In genomic region chr14:76904740-76905569, GRCh38 we compare ENCODE assay signal across 1 cellular context.
TF ChIP-seq lines count a peak whose summit lies in the region.

No MANE protein-coding gene starts in this region.

TF ChIP-seq in HEK293, 187 proteins besides CTCF, POLR2A, EP300 and RAD21 (continued from another document and continues in another):
- TF ChIP-seq PRDM6 (tag by site-specific recombination; IDR thresholded peaks at IDR 0.05) (0 out of 2 replicates have a peak, but pooled peaks have one; percentile 45), KLF16 (tag by site-specific recombination; IDR thresholded peaks at IDR 0.05) (no peak), ZNF350 (tag by site-specific recombination; IDR thresholded peaks at IDR 0.05) (no peak), BCL11A (tag by site-specific recombination; IDR thresholded peaks at IDR 0.05; ENCODE audit: low read depth) (no peak), ZNF555 (tag by site-specific recombination; conservative IDR thresholded peaks at IDR 0.05) (no peak), GLIS2 (tag by site-specific recombination; IDR thresholded peaks at IDR 0.05) (peak; percentile 41; the same call in 1 of the 2 replicates), SCRT1 (tag by site-specific recombination; IDR thresholded peaks at IDR 0.05; ENCODE audit: borderline replicate concordance) (no peak), GLI2 (tag by site-specific recombination; IDR thresholded peaks at IDR 0.05; ENCODE audit: borderline replicate concordance, low read depth) (no peak), ZNF747 (tag by site-specific recombination; IDR thresholded peaks at IDR 0.05) (no peak), ZNF639 (tag by site-specific recombination; IDR thresholded peaks at IDR 0.05) (0 out of 2 replicates have a peak, but pooled peaks have one; percentile 42), AEBP2 (tag by site-specific recombination; IDR thresholded peaks at IDR 0.05; ENCODE audit: borderline replicate concordance) (no peak), SALL2 (tag by site-specific recombination; IDR thresholded peaks at IDR 0.05; ENCODE audit: borderline replicate concordance) (no peak), FEZF1 (tag by site-specific recombination; IDR thresholded peaks at IDR 0.05) (peak; percentile 94), ZNF202 (tag by site-specific recombination; IDR thresholded peaks at IDR 0.05; ENCODE audit: borderline replicate concordance) (no peak), ZBTB44 (tag by site-specific recombination; IDR thresholded peaks at IDR 0.05) (0 out of 2 replicates have a peak, but pooled peaks have one; percentile 37), ZNF529 (tag by site-specific recombination; IDR thresholded peaks at IDR 0.05; ENCODE audit: insufficient replicate concordance) (no peak), ZNF623 (tag by site-specific recombination; IDR thresholded peaks at IDR 0.05) (peak; percentile 90), ZNF266 (tag by site-specific recombination; IDR thresholded peaks at IDR 0.05; ENCODE audit: low read depth) (no peak), ZNF433 (tag by site-specific recombination; IDR thresholded peaks at IDR 0.05; ENCODE audit: low read depth) (no peak), INSM2 (tag by site-specific recombination; IDR thresholded peaks at IDR 0.05) (peak; percentile 67), ZNF133 (tag by site-specific recombination; IDR thresholded peaks at IDR 0.05) (no peak), ZNF548 (tag by site-specific recombination; IDR thresholded peaks at IDR 0.05) (no peak), ZNF530 (tag by site-specific recombination; IDR thresholded peaks at IDR 0.05; ENCODE audit: low read depth) (no peak), YY1 (tag by site-specific recombination; IDR thresholded peaks at IDR 0.05) (no peak), MEIS1 (CRISPR knock-in tag; IDR thresholded peaks at IDR 0.05; ENCODE audit: borderline replicate concordance) (no peak), ZNF292 (tag by site-specific recombination; IDR thresholded peaks at IDR 0.05; ENCODE audit: borderline replicate concordance, low read depth) (no peak), HOXC10 (CRISPR knock-in tag; IDR thresholded peaks at IDR 0.05) (no peak), ZNF654 (tag by site-specific recombination; IDR thresholded peaks at IDR 0.05; ENCODE audit: low read depth) (no peak), OVOL3 (tag by site-specific recombination; IDR thresholded peaks at IDR 0.05) (no peak), ZBTB8A (tag by site-specific recombination; IDR thresholded peaks at IDR 0.05) (peak; percentile 55; the same call in 1 of the 2 replicates), ZBTB21 (tag by site-specific recombination; IDR thresholded peaks at IDR 0.05) (peak; percentile 45; the same call in 1 of the 2 replicates), ZNF549 (tag by site-specific recombination; IDR thresholded peaks at IDR 0.05) (no peak), PRDM10 (tag by site-specific recombination; IDR thresholded peaks at IDR 0.05) (0 out of 2 replicates have a peak, but pooled peaks have one; percentile 8), ZNF37A (tag by site-specific recombination; IDR thresholded peaks at IDR 0.05) (no peak)
- TF ChIP-seq, protein P1, sequence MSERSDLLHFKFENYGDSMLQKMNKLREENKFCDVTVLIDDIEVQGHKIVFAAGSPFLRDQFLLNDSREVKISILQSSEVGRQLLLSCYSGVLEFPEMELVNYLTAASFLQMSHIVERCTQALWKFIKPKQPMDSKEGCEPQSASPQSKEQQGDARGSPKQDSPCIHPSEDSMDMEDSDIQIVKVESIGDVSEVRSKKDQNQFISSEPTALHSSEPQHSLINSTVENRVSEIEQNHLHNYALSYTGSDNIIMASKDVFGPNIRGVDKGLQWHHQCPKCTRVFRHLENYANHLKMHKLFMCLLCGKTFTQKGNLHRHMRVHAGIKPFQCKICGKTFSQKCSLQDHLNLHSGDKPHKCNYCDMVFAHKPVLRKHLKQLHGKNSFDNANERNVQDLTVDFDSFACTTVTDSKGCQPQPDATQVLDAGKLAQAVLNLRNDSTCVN (tag by site-specific recombination; optimal IDR thresholded peaks at IDR 0.05), result no peak
- TF ChIP-seq, protein P2, sequence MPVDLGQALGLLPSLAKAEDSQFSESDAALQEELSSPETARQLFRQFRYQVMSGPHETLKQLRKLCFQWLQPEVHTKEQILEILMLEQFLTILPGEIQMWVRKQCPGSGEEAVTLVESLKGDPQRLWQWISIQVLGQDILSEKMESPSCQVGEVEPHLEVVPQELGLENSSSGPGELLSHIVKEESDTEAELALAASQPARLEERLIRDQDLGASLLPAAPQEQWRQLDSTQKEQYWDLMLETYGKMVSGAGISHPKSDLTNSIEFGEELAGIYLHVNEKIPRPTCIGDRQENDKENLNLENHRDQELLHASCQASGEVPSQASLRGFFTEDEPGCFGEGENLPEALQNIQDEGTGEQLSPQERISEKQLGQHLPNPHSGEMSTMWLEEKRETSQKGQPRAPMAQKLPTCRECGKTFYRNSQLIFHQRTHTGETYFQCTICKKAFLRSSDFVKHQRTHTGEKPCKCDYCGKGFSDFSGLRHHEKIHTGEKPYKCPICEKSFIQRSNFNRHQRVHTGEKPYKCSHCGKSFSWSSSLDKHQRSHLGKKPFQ (tag by site-specific recombination; IDR thresholded peaks at IDR 0.05), result peak; percentile 43; the same call in 1 of the 2 replicates
- TF ChIP-seq, protein P3, sequence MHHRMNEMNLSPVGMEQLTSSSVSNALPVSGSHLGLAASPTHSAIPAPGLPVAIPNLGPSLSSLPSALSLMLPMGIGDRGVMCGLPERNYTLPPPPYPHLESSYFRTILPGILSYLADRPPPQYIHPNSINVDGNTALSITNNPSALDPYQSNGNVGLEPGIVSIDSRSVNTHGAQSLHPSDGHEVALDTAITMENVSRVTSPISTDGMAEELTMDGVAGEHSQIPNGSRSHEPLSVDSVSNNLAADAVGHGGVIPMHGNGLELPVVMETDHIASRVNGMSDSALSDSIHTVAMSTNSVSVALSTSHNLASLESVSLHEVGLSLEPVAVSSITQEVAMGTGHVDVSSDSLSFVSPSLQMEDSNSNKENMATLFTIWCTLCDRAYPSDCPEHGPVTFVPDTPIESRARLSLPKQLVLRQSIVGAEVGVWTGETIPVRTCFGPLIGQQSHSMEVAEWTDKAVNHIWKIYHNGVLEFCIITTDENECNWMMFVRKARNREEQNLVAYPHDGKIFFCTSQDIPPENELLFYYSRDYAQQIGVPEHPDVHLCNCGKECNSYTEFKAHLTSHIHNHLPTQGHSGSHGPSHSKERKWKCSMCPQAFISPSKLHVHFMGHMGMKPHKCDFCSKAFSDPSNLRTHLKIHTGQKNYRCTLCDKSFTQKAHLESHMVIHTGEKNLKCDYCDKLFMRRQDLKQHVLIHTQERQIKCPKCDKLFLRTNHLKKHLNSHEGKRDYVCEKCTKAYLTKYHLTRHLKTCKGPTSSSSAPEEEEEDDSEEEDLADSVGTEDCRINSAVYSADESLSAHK (tag by site-specific recombination; IDR thresholded peaks at IDR 0.05), result no peak
- TF ChIP-seq, protein P4, sequence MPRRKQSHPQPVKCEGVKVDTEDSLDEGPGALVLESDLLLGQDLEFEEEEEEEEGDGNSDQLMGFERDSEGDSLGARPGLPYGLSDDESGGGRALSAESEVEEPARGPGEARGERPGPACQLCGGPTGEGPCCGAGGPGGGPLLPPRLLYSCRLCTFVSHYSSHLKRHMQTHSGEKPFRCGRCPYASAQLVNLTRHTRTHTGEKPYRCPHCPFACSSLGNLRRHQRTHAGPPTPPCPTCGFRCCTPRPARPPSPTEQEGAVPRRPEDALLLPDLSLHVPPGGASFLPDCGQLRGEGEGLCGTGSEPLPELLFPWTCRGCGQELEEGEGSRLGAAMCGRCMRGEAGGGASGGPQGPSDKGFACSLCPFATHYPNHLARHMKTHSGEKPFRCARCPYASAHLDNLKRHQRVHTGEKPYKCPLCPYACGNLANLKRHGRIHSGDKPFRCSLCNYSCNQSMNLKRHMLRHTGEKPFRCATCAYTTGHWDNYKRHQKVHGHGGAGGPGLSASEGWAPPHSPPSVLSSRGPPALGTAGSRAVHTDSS (tag by site-specific recombination; IDR thresholded peaks at IDR 0.05), result no peak
- TF ChIP-seq, protein P5, sequence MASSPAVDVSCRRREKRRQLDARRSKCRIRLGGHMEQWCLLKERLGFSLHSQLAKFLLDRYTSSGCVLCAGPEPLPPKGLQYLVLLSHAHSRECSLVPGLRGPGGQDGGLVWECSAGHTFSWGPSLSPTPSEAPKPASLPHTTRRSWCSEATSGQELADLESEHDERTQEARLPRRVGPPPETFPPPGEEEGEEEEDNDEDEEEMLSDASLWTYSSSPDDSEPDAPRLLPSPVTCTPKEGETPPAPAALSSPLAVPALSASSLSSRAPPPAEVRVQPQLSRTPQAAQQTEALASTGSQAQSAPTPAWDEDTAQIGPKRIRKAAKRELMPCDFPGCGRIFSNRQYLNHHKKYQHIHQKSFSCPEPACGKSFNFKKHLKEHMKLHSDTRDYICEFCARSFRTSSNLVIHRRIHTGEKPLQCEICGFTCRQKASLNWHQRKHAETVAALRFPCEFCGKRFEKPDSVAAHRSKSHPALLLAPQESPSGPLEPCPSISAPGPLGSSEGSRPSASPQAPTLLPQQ (tag by site-specific recombination; IDR thresholded peaks at IDR 0.05), result peak; percentile 25; the same call in 1 of the 2 replicates
